In genomic region chr9:132669636-132670358, GRCh38 we compare ENCODE assay signal across 1 cellular context.
TF ChIP-seq lines count a peak whose summit lies in the region.

TSS of gene DDX31 (minus strand) at chr9:132669983. CDS start at chr9:132669934, 49 bp downstream.

TF ChIP-seq in K562, 482 proteins besides CTCF, POLR2A, EP300 and RAD21 (continued from another document):
- TF ChIP-seq FOXP4 (CRISPR knock-in tag; IDR thresholded peaks at IDR 0.05; ENCODE audit: borderline replicate concordance) (peak; percentile 78; the same call in 1 of the 2 replicates), MXI1 (IDR thresholded peaks at IDR 0.05; ENCODE audit: low read depth, low read length) (peak; percentile 96), ZNF23 (CRISPR knock-in tag; IDR thresholded peaks at IDR 0.05) (no peak), FIP1L1 (IDR thresholded peaks at IDR 0.05; ENCODE audit: low read depth, low read length, poor library complexity, severe bottlenecking) (peak; percentile 73), NCOR1 (IDR thresholded peaks at IDR 0.05) (no peak), TAF9B (IDR thresholded peaks at IDR 0.05; ENCODE audit: partially characterized antibody) (peak; percentile 82), FOXP1 (CRISPR knock-in tag; IDR thresholded peaks at IDR 0.05) (peak; percentile 96), FOXK1 (CRISPR knock-in tag; IDR thresholded peaks at IDR 0.05; ENCODE audit: borderline replicate concordance) (peak; percentile 87; the same call in 1 of the 2 replicates), ID3 (CRISPR knock-in tag; IDR thresholded peaks at IDR 0.05) (no peak), ID3 (tag; IDR thresholded peaks at IDR 0.05) (peak; percentile 68; the same call in 1 of the 2 replicates), FOXA3 (CRISPR knock-in tag; conservative IDR thresholded peaks at IDR 0.05 in 1 of 2, IDR thresholded peaks at IDR 0.05 in 1 of 2) (peak in 1 of 2 experiments; percentile 81; a peak in 2 of 4 replicates), POLR2B (IDR thresholded peaks at IDR 0.05; ENCODE audit: low read depth, partially characterized antibody) (peak; percentile 65), HMGN3 (IDR thresholded peaks at IDR 0.05; ENCODE audit: borderline replicate concordance, extremely low read depth, insufficient read length, low read depth, low read length) (peak; percentile 52), ZNF224 (CRISPR knock-in tag; IDR thresholded peaks at IDR 0.05) (peak; percentile 57; the same call in 1 of the 2 replicates), ATF6 (CRISPR knock-in tag; IDR thresholded peaks at IDR 0.05) (peak; percentile 96), ZNF408 (CRISPR knock-in tag; IDR thresholded peaks at IDR 0.05; ENCODE audit: low read depth) (no peak), KLF13 (tag; IDR thresholded peaks at IDR 0.05; ENCODE audit: borderline replicate concordance, low read depth) (peak; percentile 91), POLR3A (IDR thresholded peaks at IDR 0.05; ENCODE audit: borderline replicate concordance, extremely low read depth, insufficient read depth, insufficient read length) (no peak), SIRT6 (IDR thresholded peaks at IDR 0.05; ENCODE audit: low read depth, low read length) (no peak), EGR1 (conservative IDR thresholded peaks at IDR 0.05) (peak; percentile 75), SRSF7 (optimal IDR thresholded peaks at IDR 0.05; ENCODE audit: low read depth, low read length) (no peak), YBX1 (IDR thresholded peaks at IDR 0.05) (no peak), ZNF740 (CRISPR knock-in tag; IDR thresholded peaks at IDR 0.05) (peak; percentile 35; the same call in 1 of the 2 replicates), ZNF740 (tag; IDR thresholded peaks at IDR 0.05) (no peak), MAZ (CRISPR knock-in tag; conservative IDR thresholded peaks at IDR 0.05 in 1 of 2, IDR thresholded peaks at IDR 0.05 in 1 of 2) (peak in 1 of 2 experiments; percentile 61), TAF7 (tag; IDR thresholded peaks at IDR 0.05) (peak; percentile 92), TEAD1 (CRISPR knock-in tag; IDR thresholded peaks at IDR 0.05) (peak in 1 of 2 experiments; percentile 76; a peak in 2 of 4 replicates), SMAD4 (CRISPR knock-in tag; conservative IDR thresholded peaks at IDR 0.05) (peak; percentile 76), ELF1 (tag; IDR thresholded peaks at IDR 0.05) (peak; percentile 95), ZBTB40 (IDR thresholded peaks at IDR 0.05) (peak; percentile 76), ZBTB40 (CRISPR knock-in tag; IDR thresholded peaks at IDR 0.05) (no peak), RBM22 (IDR thresholded peaks at IDR 0.05; ENCODE audit: low read depth, low read length, poor library complexity, severe bottlenecking) (no peak), PCBP2 (IDR thresholded peaks at IDR 0.05; ENCODE audit: low read depth, low read length, poor library complexity, severe bottlenecking) (no peak)
TF ChIP-seq in K562: peak in this region for 156.
